8 cellular contexts compared by ENCODE assay signal in genomic region chr6:158849899-158850806, GRCh38. TPM values are rescaled to one million over a fixed set of nuclear protein-coding genes. Genes with fewer than 3 reads are reported as not detected.
DNase-seq lines count a peak whose midpoint lies in the region; ATAC-seq and TF ChIP-seq lines count a peak whose summit lies in the region.

No MANE protein-coding gene starts in this region.

- TF ChIP-seq EP300 in neural cell (conservative IDR thresholded peaks at IDR 0.05; ENCODE audit: poor library complexity, severe bottlenecking): peak; percentile 34

- no peak overlapping the region for H2BK12ac ChIP-seq in neuronal stem cell (ENCODE audit: low read length)

- no peaks in the 10 kb centered on the region for H3K9me2 ChIP-seq in neural cell (ENCODE audit: insufficient read depth, low read length)

- peak overlapping the region; percentile 46 for H2AFZ ChIP-seq in neural cell (ENCODE audit: low read depth, low read length)
- no peak overlapping the region for H2AFZ ChIP-seq in neuronal stem cell (ENCODE audit: low read length)

- H3K36me3 Mint-ChIP-seq in endothelial cell (ENCODE audit: low read depth, unreplicated experiment): no peaks in the 10 kb centered on the region

- H3K9me3 ChIP-seq in neural cell (ENCODE audit: low read length) (no peaks in the 10 kb centered on the region), neuronal stem cell (replicated peaks in 1 of 2; ENCODE audit: control insufficient read depth in 2 of 2, insufficient read depth in 1 of 2, low read depth in 1 of 2, low read length in 2 of 2) (peaks cover 0 to 2% of the 10 kb centered on the region in 2 donors)

- H3K4me3 ChIP-seq in neural cell (ENCODE audit: low read length) (no peak overlapping the region), neuronal stem cell (ENCODE audit: low read length in 2 of 2) (no peak overlapping the region)

- DNase-seq in DMS79 treated with DMSO at 0.1 percent for 48 hours (lab: John Stamatoyannopoulos, UW) (peak; percentile 64), NCI-H2029 (lab: John Stamatoyannopoulos, UW) (peak; percentile 81), endothelial cell (ENCODE audit: low spot score) (no peak), neuronal stem cell (ENCODE audit: low spot score) (no peak)
- peak; percentile 63 for DNase-seq in activated CD4-positive, alpha-beta T cell treated with anti-CD3 and anti-CD28 coated beads for 48 hours

- H3K18ac ChIP-seq in neuronal stem cell (ENCODE audit: low read length): no peak overlapping the region

- no peak overlapping the region for H2BK15ac ChIP-seq in neuronal stem cell (ENCODE audit: low read length)

- no peak overlapping the region for H2AK5ac ChIP-seq in neuronal stem cell (ENCODE audit: low read depth, low read length)

- H3K4me1 ChIP-seq in neuronal stem cell (ENCODE audit: control insufficient read depth in 2 of 2, insufficient read depth in 1 of 2, low read depth in 1 of 2, low read length in 2 of 2): peaks cover 14 to 35% of the 10 kb centered on the region in 2 donors

- H3K14ac ChIP-seq in neuronal stem cell (ENCODE audit: low read length): no peak overlapping the region

- no peak overlapping the region for H2BK5ac ChIP-seq in neuronal stem cell (ENCODE audit: low read length)

- no peak overlapping the region for H3K4me3 Mint-ChIP-seq in endothelial cell (ENCODE audit: unreplicated experiment)

- H3K27ac Mint-ChIP-seq in endothelial cell (ENCODE audit: unreplicated experiment): peak overlapping the region; percentile 90

- H3K4ac ChIP-seq in neuronal stem cell (ENCODE audit: low read length): no peak overlapping the region

- no peaks in the 10 kb centered on the region for H3K27me3 ChIP-seq in neural cell (ENCODE audit: insufficient read depth, low read depth, low read length)
- peaks cover 2 to 11% (median 7%) of the 10 kb centered on the region in 3 experiments for H3K27me3 ChIP-seq in neuronal stem cell (ENCODE audit: control insufficient read depth in 3 of 3, insufficient read depth in 3 of 3, low read depth in 1 of 3, low read length in 3 of 3)

- H3K79me1 ChIP-seq in neuronal stem cell (ENCODE audit: low read depth, low read length): peaks cover 2% of the 10 kb centered on the region

- no peaks in the 10 kb centered on the region for H3K36me3 ChIP-seq in neural cell (ENCODE audit: insufficient read depth, low read length)
- H3K36me3 ChIP-seq in neuronal stem cell (replicated peaks in 1 of 2; ENCODE audit: control insufficient read depth in 2 of 2, insufficient read depth in 2 of 2, low read length in 2 of 2): no peaks in the 10 kb centered on the region

- H3K27me3 Mint-ChIP-seq in endothelial cell (ENCODE audit: unreplicated experiment): no peaks in the 10 kb centered on the region

- H3K79me2 ChIP-seq in neural cell (replicated peaks; ENCODE audit: insufficient read depth, low read length): no peaks in the 10 kb centered on the region

- TF ChIP-seq RAD21 in neural cell (conservative IDR thresholded peaks at IDR 0.05): no peak

- H4K91ac ChIP-seq in neuronal stem cell (ENCODE audit: low read depth, low read length, poor library complexity): no peak overlapping the region

- H3K9me3 Mint-ChIP-seq in endothelial cell (ENCODE audit: unreplicated experiment): no peaks in the 10 kb centered on the region

- TF ChIP-seq CTCF in endothelial cell (IDR thresholded peaks at IDR 0.05; ENCODE audit: unreplicated experiment): no peak
- no peak for TF ChIP-seq CTCF in neural cell (IDR thresholded peaks at IDR 0.05; ENCODE audit: poor library complexity, severe bottlenecking)

- no CpG with 5 or more reads among the region's 9 CpGs for WGBS in neuronal stem cell (ENCODE audit: extremely low coverage in 2 of 2, insufficient read length in 2 of 2, insufficient replicate concordance in 1 of 2), 2 donors

- H4K8ac ChIP-seq in neuronal stem cell (ENCODE audit: low read depth, low read length): no peak overlapping the region

- H3K4me2 ChIP-seq in neural cell (ENCODE audit: low read length) (peak overlapping the region; percentile 22), neuronal stem cell (ENCODE audit: insufficient read depth, low read length, poor library complexity, severe bottlenecking) (no peak overlapping the region)

- no peak overlapping the region for H2BK120ac ChIP-seq in neuronal stem cell (ENCODE audit: low read depth, low read length)

- H3K23ac ChIP-seq in neuronal stem cell (ENCODE audit: low read depth, low read length, poor library complexity): no peak overlapping the region

- H3K4me1 Mint-ChIP-seq in endothelial cell (ENCODE audit: unreplicated experiment): peaks cover 14% of the 10 kb centered on the region

- H4K20me1 ChIP-seq in neural cell (ENCODE audit: insufficient read depth): no peaks in the 10 kb centered on the region

- no peaks in the 10 kb centered on the region for H3F3A ChIP-seq in neural cell (ENCODE audit: insufficient read depth, low read length, poor library complexity, severe bottlenecking)

- H3K9ac ChIP-seq in neural cell (ENCODE audit: low read length) (no peak overlapping the region), neuronal stem cell (ENCODE audit: low read depth, low read length, poor library complexity) (no peak overlapping the region)

- ATAC-seq in HG02973 (IDR thresholded peaks at IDR 0.05; ENCODE audit: unreplicated experiment) (no peak), GM21825 (IDR thresholded peaks at IDR 0.05; ENCODE audit: unreplicated experiment) (no peak)

- H3K27ac ChIP-seq in neural cell (ENCODE audit: low read length): peak overlapping the region; percentile 39
- H3K27ac ChIP-seq in neuronal stem cell (replicated peaks; ENCODE audit: low read length): no peak overlapping the region

TF ChIP-seq in neural cell, 6 proteins besides CTCF, POLR2A, EP300 and RAD21:
- TF ChIP-seq SMC3 (conservative IDR thresholded peaks at IDR 0.05; ENCODE audit: poor library complexity): no peak
- no peak for TF ChIP-seq MXI1 (conservative IDR thresholded peaks at IDR 0.05; ENCODE audit: poor library complexity, severe bottlenecking)
- TF ChIP-seq REST (IDR thresholded peaks at IDR 0.05; ENCODE audit: borderline replicate concordance): no peak
- TF ChIP-seq POLR2AphosphoS5 (IDR thresholded peaks at IDR 0.05): no peak
- no peak for TF ChIP-seq TAF1 (IDR thresholded peaks at IDR 0.05; ENCODE audit: low read depth)
- TF ChIP-seq EZH2 (IDR thresholded peaks at IDR 0.05; ENCODE audit: borderline replicate concordance, insufficient read depth, low read length, poor library complexity, severe bottlenecking): no peak

RNA-seq across cellular contexts. Expression of gene EZR, which starts 31.0 kb away (rescaled TPM):
- 125 TPM for total RNA-seq in endothelial cell (ENCODE audit: unreplicated experiment)
- 1.4 and 1.6 TPM in 2 replicates for polyA plus RNA-seq in neural cell
- 2.3 and 2.4 TPM in 2 replicates for polyA minus RNA-seq in neural cell
- 32.4 TPM for polyA plus RNA-seq in neuronal stem cell (2013, experiment 1 of 2)
- 32.9 TPM for polyA plus RNA-seq in neuronal stem cell (2013, experiment 2 of 2)

Comparison
In these comparisons a context has a peak if more than half of its experiments do, and no peak if none do; other contexts are left out.
1. DNase-seq: peak in DMS79 treated with DMSO at 0.1 percent for 48 hours (single experiment), NCI-H2029 (single experiment) and activated CD4-positive, alpha-beta T cell treated with anti-CD3 and anti-CD28 coated beads for 48 hours (single experiment); none in endothelial cell (single experiment) and neuronal stem cell (single experiment).